1 cellular context compared by ENCODE assay signal in genomic region chr15:36210426-36210825, GRCh38.
TF ChIP-seq lines count a peak whose summit lies in the region.

No MANE protein-coding gene starts in this region.

TF ChIP-seq in SK-N-SH treated with all-trans-retinoic acid at 6 μM for 48 hours, 23 proteins besides CTCF, POLR2A, EP300 and RAD21 (continued from another document):
- TF ChIP-seq, protein P1, sequence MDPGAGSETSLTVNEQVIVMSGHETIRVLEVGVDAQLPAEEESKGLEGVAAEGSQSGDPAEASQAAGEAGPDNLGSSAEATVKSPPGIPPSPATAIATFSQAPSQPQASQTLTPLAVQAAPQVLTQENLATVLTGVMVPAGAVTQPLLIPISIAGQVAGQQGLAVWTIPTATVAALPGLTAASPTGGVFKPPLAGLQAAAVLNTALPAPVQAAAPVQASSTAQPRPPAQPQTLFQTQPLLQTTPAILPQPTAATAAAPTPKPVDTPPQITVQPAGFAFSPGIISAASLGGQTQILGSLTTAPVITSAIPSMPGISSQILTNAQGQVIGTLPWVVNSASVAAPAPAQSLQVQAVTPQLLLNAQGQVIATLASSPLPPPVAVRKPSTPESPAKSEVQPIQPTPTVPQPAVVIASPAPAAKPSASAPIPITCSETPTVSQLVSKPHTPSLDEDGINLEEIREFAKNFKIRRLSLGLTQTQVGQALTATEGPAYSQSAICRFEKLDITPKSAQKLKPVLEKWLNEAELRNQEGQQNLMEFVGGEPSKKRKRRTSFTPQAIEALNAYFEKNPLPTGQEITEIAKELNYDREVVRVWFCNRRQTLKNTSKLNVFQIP (CRISPR knock-in tag; IDR thresholded peaks at IDR 0.05; ENCODE audit: borderline replicate concordance, low read depth) = no peak
- no peak for TF ChIP-seq CSRNP3 (CRISPR knock-in tag; IDR thresholded peaks at IDR 0.05)
- no peak for TF ChIP-seq TOX (CRISPR knock-in tag; IDR thresholded peaks at IDR 0.05; ENCODE audit: borderline replicate concordance)
- no peak for TF ChIP-seq ARNTL (CRISPR knock-in tag; IDR thresholded peaks at IDR 0.05; ENCODE audit: borderline replicate concordance, low read depth)
- no peak for TF ChIP-seq RARB (CRISPR knock-in tag; IDR thresholded peaks at IDR 0.05)
